Comparison of ENCODE assay signal across 17 cellular contexts in genomic region chr17:38980455-38981217, GRCh38. TPM values are rescaled to one million over a fixed set of nuclear protein-coding genes. Genes with fewer than 3 reads are reported as not detected.
A peak's percentile ranks its signal among the peaks of the same experiment; 100 is the strongest.
DNase-seq lines count a peak whose midpoint lies in the region; ATAC-seq, FAIRE-seq and TF ChIP-seq lines count a peak whose summit lies in the region.
"Had no signal": no experiment of that assay in that cellular context is flagged by ENCODE, and none has a peak within 500 bp of the region (broad histone marks: within the 10 kb centered on the region; RNA-seq: fewer than 3 reads in every experiment).

No MANE protein-coding gene starts in this region.

- H3K36me3 Mint-ChIP-seq in chondrocyte (ENCODE audit: low read depth) (no peaks in the 10 kb centered on the region), mesothelial cell of epicardium (no peaks in the 10 kb centered on the region)
- H3K36me3 Mint-ChIP-seq: activated CD4-positive, alpha-beta memory T cell treated with anti-CD3 and anti-CD28 coated beads for 36 hours had no signal

- no peak for TF ChIP-seq CTCF in chondrocyte (IDR thresholded peaks at IDR 0.05)
- no peak for TF ChIP-seq CTCF in mesothelial cell of epicardium (IDR thresholded peaks at IDR 0.05; ENCODE audit: unreplicated experiment)
- TF ChIP-seq CTCF in D721Med (IDR thresholded peaks at IDR 0.05; ENCODE audit: insufficient read depth, missing control alignments), result no peak

- H3K9me3 Mint-ChIP-seq in chondrocyte (ENCODE audit: low read depth), result no peaks in the 10 kb centered on the region
- H3K9me3 Mint-ChIP-seq in mesothelial cell of epicardium, result no peaks in the 10 kb centered on the region
- H3K9me3 Mint-ChIP-seq: activated CD4-positive, alpha-beta memory T cell treated with anti-CD3 and anti-CD28 coated beads for 36 hours had no signal

- H3K27me3 Mint-ChIP-seq in chondrocyte (ENCODE audit: low read depth) (no peaks in the 10 kb centered on the region), mesothelial cell of epicardium (ENCODE audit: low read depth) (no peaks in the 10 kb centered on the region)
- H3K27me3 Mint-ChIP-seq: progenitor cell of endocrine pancreas had no signal

- ATAC-seq in HG03521 (IDR thresholded peaks at IDR 0.05; ENCODE audit: unreplicated experiment) (no peak), HG03159 (IDR thresholded peaks at IDR 0.05; ENCODE audit: unreplicated experiment) (no peak)
- ATAC-seq: left colon, PC-3 had no signal

- H3K4me1 Mint-ChIP-seq in chondrocyte (ENCODE audit: low read depth), result peaks cover 31% of the 10 kb centered on the region
- H3K4me1 Mint-ChIP-seq in mesothelial cell of epicardium, result peaks cover 11% of the 10 kb centered on the region

- FAIRE-seq in D721Med (lab: Jason Lieb, UNC), result no peak
- FAIRE-seq: colon, GM18507 had no signal

- peak overlapping the region; percentile 91 for H3K27ac Mint-ChIP-seq in chondrocyte (ENCODE audit: unreplicated experiment)
- peak overlapping the region; percentile 70 for H3K27ac Mint-ChIP-seq in mesothelial cell of epicardium
- H3K27ac Mint-ChIP-seq: activated CD4-positive, alpha-beta memory T cell treated with anti-CD3 and anti-CD28 coated beads for 36 hours; progenitor cell of endocrine pancreas had no signal

- H3K4me3 Mint-ChIP-seq in chondrocyte (ENCODE audit: unreplicated experiment) (peak overlapping the region; percentile 10), mesothelial cell of epicardium (no peak overlapping the region)
- H3K4me3 Mint-ChIP-seq: activated CD4-positive, alpha-beta memory T cell treated with anti-CD3 and anti-CD28 coated beads for 36 hours had no signal

- DNase-seq in AG08395 (ENCODE audit: low spot score) (peak; percentile 53), GM04503 (ENCODE audit: low read depth) (peak; percentile 53), chondrocyte (ENCODE audit: low spot score) (no peak), mesothelial cell of epicardium (ENCODE audit: low spot score in 2 of 2, unreplicated experiment in 2 of 2) (no peak), NCI-H187 treated with DMSO at 0.1 percent for 48 hours (lab: John Stamatoyannopoulos, UW) (no peak), D721Med (ENCODE audit: insufficient read length, low spot score) (no peak)
- DNase-seq: activated CD4-positive, alpha-beta memory T cell treated with anti-CD3 and anti-CD28 coated beads for 36 hours; hypothalamus; left colon; NCI-H1694 treated with DMSO at 0.1 percent for 48 hours; NCI-H510A treated with DMSO at 0.1 percent for 48 hours; PC-3 had no signal

RNA-seq across cellular contexts. Expression of gene FBXO47, which starts 13.4 kb away (rescaled TPM):
- not detected in 3 replicates for total RNA-seq in chondrocyte
- total RNA-seq in mesothelial cell of epicardium, result not detected in 3 replicates
- total RNA-seq: activated CD4-positive, alpha-beta memory T cell treated with anti-CD3 and anti-CD28 coated beads for 36 hours; left colon; PC-3; progenitor cell of endocrine pancreas had no signal

Comparison
In these comparisons a context has a peak if more than half of its experiments do, and no peak if none do; other contexts are left out.
1. DNase-seq: peak in AG08395 (single experiment) and GM04503 (single experiment); none in chondrocyte (single experiment), mesothelial cell of epicardium (0 of 2), NCI-H187 treated with DMSO at 0.1 percent for 48 hours (single experiment) and D721Med (single experiment).